8 cellular contexts compared by ENCODE assay signal in the genomic region with DNA sequence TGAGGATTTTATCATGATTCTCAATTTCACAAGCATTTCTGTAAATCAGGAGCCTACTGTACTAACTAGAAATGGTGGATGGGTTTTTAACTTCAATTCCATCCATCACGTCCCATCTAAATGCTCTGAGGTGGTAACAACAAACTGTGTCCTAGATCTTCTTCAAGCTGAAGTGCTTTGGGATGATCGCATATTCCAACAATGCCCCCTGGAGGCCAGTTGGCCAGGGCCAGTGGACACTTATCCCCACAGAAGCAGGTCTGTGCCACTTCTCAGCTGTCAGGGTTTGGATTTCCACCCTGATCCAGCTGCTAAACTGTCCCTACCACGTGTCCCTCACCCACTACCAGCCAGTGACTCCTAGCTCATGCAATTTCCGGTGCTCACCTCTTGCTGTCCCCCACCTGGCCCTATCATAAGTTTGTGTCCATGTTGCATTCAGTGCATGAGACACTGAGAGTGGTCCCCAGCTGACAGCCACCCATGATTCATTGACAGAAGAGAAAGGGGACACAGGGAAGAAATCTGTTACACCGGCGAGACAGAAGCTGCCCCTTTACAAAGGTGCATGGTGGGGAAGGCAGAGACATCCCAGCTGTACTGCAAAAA. TPM values are rescaled to one million over a fixed set of nuclear protein-coding genes. Genes with fewer than 3 reads are reported as not detected.
DNase-seq lines count a peak whose midpoint lies in the region; ATAC-seq, FAIRE-seq and TF ChIP-seq lines count a peak whose summit lies in the region.
"Not testable (repeated sequence)": the region's sequence is repeated elsewhere in the genome, so short reads cannot be mapped to it uniquely, and the experiment has no call there.

No MANE protein-coding gene starts in this region.

- not testable (repeated sequence) for TF ChIP-seq EP300 in A549 (IDR thresholded peaks at IDR 0.05); GM12878 (IDR thresholded peaks at IDR 0.05; ENCODE audit: borderline replicate concordance in 1 of 2, control insufficient read depth in 1 of 2, low read depth in 2 of 2, low read length in 2 of 2)

- H4K20me1 ChIP-seq in GM12878 (ENCODE audit: control insufficient read depth, insufficient read depth) = not testable (repeated sequence)

- not testable (repeated sequence) for BruUV-seq in GM12878 (replicated peaks; lab: Mats Ljungman, UMichigan)

- TF ChIP-seq POLR2A in A549 (IDR thresholded peaks at IDR 0.05; ENCODE audit: low read length); GM12878 (IDR thresholded peaks at IDR 0.05; ENCODE audit: low read depth, low read length); right lobe of liver (IDR thresholded peaks at IDR 0.05): not testable (repeated sequence)

- intact Hi-C loops in GM12878 (cut with micrococcal nuclease; ENCODE audit: unreplicated experiment) = not testable (repeated sequence)
- intact Hi-C loops in right lobe of liver (cut with DNase I) = loop anchor here in 1 of 2 donors (10.0 kb wide), 1 partner anchor 260 kb away; no protein-coding TSS in a partner anchor

- H3K4me3 ChIP-seq in A549; GM12865 (ENCODE audit: low read depth, low read length); RWPE2 (ENCODE audit: severe bottlenecking); GM12878; right lobe of liver; retinal pigment epithelial cell (ENCODE audit: low read length): not testable (repeated sequence)

- CTCF ChIA-PET in A549 (lab: Yijun Ruan, JAX) = interaction anchor here (0.6 to 5.2 kb wide), 16 partner anchors 9 to 514 kb away, joined by 3 to 23 read pairs (median 4); a partner anchor contains a TSS
- CTCF ChIA-PET in GM12878 (lab: Yijun Ruan, JAX) = interaction anchor here (1.4 to 1.5 kb wide), 2 partner anchors 9 to 515 kb away, joined by 3 to 4 read pairs; no protein-coding TSS in a partner anchor

- TF ChIP-seq RAD21 in A549 (conservative IDR thresholded peaks at IDR 0.05 in 1 of 2, IDR thresholded peaks at IDR 0.05 in 1 of 2) = peak; percentile 81 to 87
- peak; percentile 26; the same call in 1 of the 2 replicates for TF ChIP-seq RAD21 in GM12878 (IDR thresholded peaks at IDR 0.05; ENCODE audit: insufficient read depth, low read depth, low read length)

- not testable (repeated sequence) for H3K27ac ChIP-seq in A549; RWPE2 (ENCODE audit: poor library complexity, severe bottlenecking); GM12878 (ENCODE audit: control insufficient read depth, insufficient read depth); foreskin keratinocyte; right lobe of liver

- SMC1A ChIA-PET in GM12878 (lab: Charles Lee; ENCODE audit: uncharacterized antibody, unreplicated experiment) = interaction anchor here (2.2 kb wide), 1 partner anchor 25 kb away, joined by 9 read pairs; no protein-coding TSS in a partner anchor

- ATAC-seq in A549 = peak; percentile 92 to 97
- peak; percentile 87 for ATAC-seq in RWPE2 (ENCODE audit: low read depth)
- not testable (repeated sequence) for ATAC-seq in GM12878
- ATAC-seq in foreskin keratinocyte = peak; percentile 63
- ATAC-seq in right lobe of liver = peak; percentile 89 to 97 (median 90)

- not testable (repeated sequence) for H3K9me3 ChIP-seq in A549; RWPE2 (ENCODE audit: severe bottlenecking); GM12878 (replicated peaks; ENCODE audit: control insufficient read depth, insufficient read depth, low read length); right lobe of liver

- POLR2A ChIA-PET in A549 (lab: Yijun Ruan, JAX); GM12878 (lab: Charles Lee): not testable (repeated sequence)

- 18% methylated on average over 5 of the region's 6 CpGs for WGBS in A549 (ENCODE audit: missing lambda C conversion rate)
- 65% methylated on average over 6 of the region's 6 CpGs for WGBS in GM12878 (ENCODE audit: insufficient coverage, insufficient replicate concordance, low lambda C conversion rate, missing lambda C conversion rate)
- 55% methylated on average over 3 of the region's 6 CpGs for WGBS in right lobe of liver (ENCODE audit: insufficient coverage, low coverage, low lambda C conversion rate, missing lambda C conversion rate)

- FAIRE-seq in A549 (lab: Jason Lieb, UNC); GM12878 (lab: Jason Lieb, UNC): not testable (repeated sequence)

- H3K27me3 ChIP-seq in RWPE2 (ENCODE audit: insufficient read depth, poor library complexity, severe bottlenecking); GM12878 (replicated peaks in 1 of 2; ENCODE audit: control insufficient read depth in 2 of 2, insufficient read depth in 2 of 2, low read length in 1 of 2); foreskin keratinocyte; right lobe of liver: not testable (repeated sequence)

- RAD21 ChIA-PET in GM12878 (lab: Charles Lee; ENCODE audit: unreplicated experiment) = not testable (repeated sequence)

- H3K4me2 ChIP-seq in A549; GM12878 (ENCODE audit: control insufficient read depth, insufficient read depth): not testable (repeated sequence)

- in situ Hi-C loops in GM12878 (cut with MboI) = not testable (repeated sequence)

- TF ChIP-seq CTCF in A549 (IDR thresholded peaks at IDR 0.05) (peak; percentile 59), GM12865 (IDR thresholded peaks at IDR 0.05; ENCODE audit: insufficient read depth, low read depth, low read length, missing control alignments) (peak; percentile 7), RWPE2 (IDR thresholded peaks at IDR 0.05; ENCODE audit: poor library complexity, severe bottlenecking) (peak; percentile 66), GM12878 (IDR thresholded peaks at IDR 0.05 in 2 of 3, conservative IDR thresholded peaks at IDR 0.05 in 1 of 3; ENCODE audit: control insufficient read depth in 2 of 3, extremely low read depth in 1 of 3, insufficient read depth in 1 of 3, low read depth in 3 of 3, low read length in 3 of 3) (0 out of 6 replicates have a peak, but pooled peaks of 1 of the 3 experiments have one; percentile 3), foreskin keratinocyte (conservative IDR thresholded peaks at IDR 0.05) (peak; percentile 63), right lobe of liver (IDR thresholded peaks at IDR 0.05) (peak; percentile 52 to 74 (median 68)), retinal pigment epithelial cell (conservative IDR thresholded peaks at IDR 0.05; ENCODE audit: low read depth, low read length) (peak; percentile 69)

- not testable (repeated sequence) for H2AFZ ChIP-seq in GM12878 (ENCODE audit: control insufficient read depth, low read depth, low read length)

- not testable (repeated sequence) for H3K4me1 ChIP-seq in A549; RWPE2 (ENCODE audit: insufficient read depth, poor library complexity, severe bottlenecking); GM12878 (ENCODE audit: control insufficient read depth, insufficient read depth, low read length); foreskin keratinocyte; right lobe of liver

- H3K9ac ChIP-seq in GM12878 (ENCODE audit: control insufficient read depth, insufficient read depth, low read length) = not testable (repeated sequence)

- not testable (repeated sequence) for H3K79me2 ChIP-seq in GM12878 (ENCODE audit: control insufficient read depth, insufficient read depth, low read length)

- DNase-seq in A549 (ENCODE audit: low read depth in 1 of 2, low spot score in 1 of 2) = peak in 1 of 2 experiments; percentile 76
- DNase-seq in GM12865 (ENCODE audit: low read depth) = peak; percentile 17
- DNase-seq in NCI-H1105 (lab: John Stamatoyannopoulos, UW) = peak; percentile 10
- not testable (repeated sequence) for DNase-seq in RWPE2 (ENCODE audit: low spot score); GM12878 (ENCODE audit: low read depth, low spot score); retinal pigment epithelial cell (ENCODE audit: low read depth)
- peak in 1 of 2 donors; percentile 14 for DNase-seq in foreskin keratinocyte
- DNase-seq in right lobe of liver = peak; percentile 67 to 73 (median 73)

- H3K36me3 ChIP-seq in RWPE2 (ENCODE audit: low read depth); GM12878 (ENCODE audit: control insufficient read depth in 2 of 2, insufficient read depth in 2 of 2, low read length in 1 of 2); right lobe of liver: not testable (repeated sequence)

RNA-seq across cellular contexts. Expression of a gene that starts 28.0 kb away (rescaled TPM):
- polyA plus RNA-seq in A549 (2011; rRNA removed) = 29.1 and 33.1 TPM in 2 replicates
- 6.5 and 8.1 TPM in 2 replicates for polyA plus RNA-seq in A549 (2012; cell fraction: cytosol; rRNA removed)
- 8.7 and 10.4 TPM in 2 replicates for polyA plus RNA-seq in A549 (2012; cell fraction: nucleus; rRNA removed)
- polyA plus RNA-seq in A549 (2017; fragmentation: RNase III; extraction: RNeasy Plus Mini Kit Qiagen cat#74134 plus additional on column Dnase treatment) = 16.3 to 17.6 TPM (median 16.9 TPM) in 3 replicates
- 39.7 and 40.8 TPM in 2 replicates for polyA minus RNA-seq in A549 (2011; rRNA and poly(A)+ RNA removed)
- total RNA-seq in GM12878 (2013; cell fraction: nucleolus; rRNA removed) = 67.5 and 70.9 TPM in 2 replicates
- 18.8 and 22.2 TPM in 2 replicates for total RNA-seq in GM12878 (2014; rRNA removed)
- total RNA-seq in GM12878 (2014; rRNA removed; fragmentation: Illumina TruSeq; extraction: Trizol) = 31.4 and 32.5 TPM in 2 replicates
- total RNA-seq in GM12878 (2021) = 24.4 and 26.9 TPM in 2 replicates
- 6.3 TPM for polyA plus RNA-seq in GM12878 (2011; ENCODE audit: low read depth)
- 16.1 and 22.0 TPM in 2 replicates for polyA plus RNA-seq in GM12878 (2011; rRNA removed)
- polyA plus RNA-seq in GM12878 (2011; cell fraction: cytosol; rRNA removed) = 8.8 and 9.3 TPM in 2 replicates
- 22.5 and 23.0 TPM in 2 replicates for polyA plus RNA-seq in GM12878 (2011; cell fraction: nucleus; rRNA removed)
- polyA plus RNA-seq in GM12878 (2012) = 8.3 and 10.2 TPM in 2 replicates
- 27.9 and 31.6 TPM in 2 replicates for polyA plus RNA-seq in GM12878 (2014; fragmentation: Illumina TruSeq; extraction: Trizol)
- 1 to 10 TPM; 3.8 to 5.5 TPM for polyA plus RNA-seq in GM12878 (2014; fragmentation: Nextera tagmentation; extraction: Ambion mirVana)
- polyA plus RNA-seq in GM12878 (2014; rRNA removed) = 17.1 and 17.4 TPM in 2 replicates
- polyA plus RNA-seq in GM12878 (2016; fragmentation: Nextera tagmentation; extraction: Ambion mirVana) = 10 to 100 TPM; 19.0 to 20.3 TPM
- 32.2 and 34.7 TPM in 2 replicates for polyA minus RNA-seq in GM12878 (2011; rRNA and poly(A)+ RNA removed)
- 9.4 and 13.0 TPM in 2 replicates for polyA minus RNA-seq in GM12878 (2011; cell fraction: cytosol; rRNA and poly(A)+ RNA removed)
- 36.1 and 53.6 TPM in 2 replicates for polyA minus RNA-seq in GM12878 (2011; cell fraction: nucleus; rRNA and poly(A)+ RNA removed)
- total RNA-seq in foreskin keratinocyte = 26.7 and 28.2 TPM in 2 replicates
- polyA plus RNA-seq in foreskin keratinocyte = 3.7 and 4.6 TPM in 2 replicates
- total RNA-seq in right lobe of liver = 10 to 100 TPM in 4 of 6 experiments, 1 to 10 TPM in 2; 8.2 to 10.7 (median 10.4) TPM
